In genomic region chr9:5838884-5839571, GRCh38 we compare ENCODE assay signal across 9 cellular contexts. TPM values are rescaled to one million over a fixed set of nuclear protein-coding genes. Genes with fewer than 3 reads are reported as not detected.
DNase-seq lines count a peak whose midpoint lies in the region; ATAC-seq and TF ChIP-seq lines count a peak whose summit lies in the region.
"Had no signal": no experiment of that assay in that cellular context is flagged by ENCODE, and none has a peak within 500 bp of the region (broad histone marks: within the 10 kb centered on the region; RNA-seq: fewer than 3 reads in every experiment).

No MANE protein-coding gene starts in this region.

- no CpG with 5 or more reads among the region's 2 CpGs for WGBS in IMR-90 (ENCODE audit: extremely low coverage in 2 of 2, insufficient read length in 1 of 2), 2 experiments

- peaks cover 7% of the 10 kb centered on the region; the same call in 1 of the 2 replicates for H3K27me3 ChIP-seq in IMR-90 (ENCODE audit: control insufficient read depth, insufficient read depth, low read length)
- H3K27me3 ChIP-seq in kidney epithelial cell (ENCODE audit: control insufficient read depth, insufficient read depth, low read length): no peaks in the 10 kb centered on the region

- no peak overlapping the region for H3K14ac ChIP-seq in IMR-90 (replicated peaks; ENCODE audit: low read depth, low read length)

- H2BK5ac ChIP-seq in IMR-90 (ENCODE audit: low read depth, low read length, poor library complexity, severe bottlenecking): no peak overlapping the region

- H3K27ac ChIP-seq in C4-2B (peak overlapping the region; percentile 61), IMR-90 (ENCODE audit: insufficient read depth, low read length) (no peak overlapping the region)

- no peak overlapping the region for H3K4me2 ChIP-seq in IMR-90 (ENCODE audit: low read depth, low read length)

- no peak overlapping the region for H3K9ac ChIP-seq in IMR-90 (ENCODE audit: low read depth, low read length)

- no peak for TF ChIP-seq RAD21 in IMR-90 (IDR thresholded peaks at IDR 0.05; ENCODE audit: low read length)

- H2BK15ac ChIP-seq in IMR-90 (ENCODE audit: low read depth, low read length): peak overlapping the region; percentile 77; the same call in 1 of the 3 replicates

- H2BK120ac ChIP-seq in IMR-90 (ENCODE audit: low read depth, low read length): no peak overlapping the region

- H3K9me3 ChIP-seq in IMR-90 (ENCODE audit: control insufficient read depth, insufficient read depth, low read length): no peaks in the 10 kb centered on the region

- peak; percentile 42 for ATAC-seq in IMR-90 (ENCODE audit: low read depth)
- ATAC-seq in GM21526 (IDR thresholded peaks at IDR 0.05; ENCODE audit: low FRiP score, unreplicated experiment): no peak
- ATAC-seq in GM19351 (IDR thresholded peaks at IDR 0.05; ENCODE audit: unreplicated experiment): no peak
- no peak for ATAC-seq in natural killer cell treated with Interleukin-12 subunit alpha and Interleukin-12 subunit beta and Interleukin-15 and Interleukin-18, amount 100 ng/mL, for 72 hours
- ATAC-seq: activated naive CD4-positive, alpha-beta T cell treated with anti-CD3 and anti-CD28 coated beads, Interleukin-2, amount 50 U/mL, for 72 hours had no signal

- no peak overlapping the region for H2AK9ac ChIP-seq in IMR-90 (replicated peaks; ENCODE audit: low read depth, low read length, poor library complexity)

- no peak overlapping the region for H3K56ac ChIP-seq in IMR-90 (ENCODE audit: extremely low read depth, insufficient read depth, low read length)

- H2AFZ ChIP-seq in IMR-90 (replicated peaks; ENCODE audit: low read length, poor library complexity): no peak overlapping the region

- CTCF ChIA-PET in IMR-90 (lab: Yijun Ruan, JAX): no interaction called here

- peak overlapping the region; percentile 48; the same call in 1 of the 2 replicates for H3K18ac ChIP-seq in IMR-90 (ENCODE audit: low read depth, low read length)

- POLR2A ChIA-PET in IMR-90 (lab: Charles Lee; ENCODE audit: unreplicated experiment): no interaction called here

- H3K27ac Mint-ChIP-seq in natural killer cell treated with Interleukin-12 subunit alpha and Interleukin-12 subunit beta and Interleukin-15 and Interleukin-18, amount 100 ng/mL, for 72 hours: no peak overlapping the region
- H3K27ac Mint-ChIP-seq: activated naive CD4-positive, alpha-beta T cell treated with anti-CD3 and anti-CD28 coated beads, Interleukin-2, amount 50 U/mL, for 72 hours had no signal

- peak overlapping the region; percentile 76; the same call in 1 of the 2 replicates for H2AK5ac ChIP-seq in IMR-90 (ENCODE audit: low read depth, low read length)

- dilution Hi-C loops in IMR-90 (cut with HindIII; ENCODE audit: low sequenced_read_pairs, unreplicated experiment): no loop called here

- H3K27me3 Mint-ChIP-seq in natural killer cell treated with Interleukin-12 subunit alpha and Interleukin-12 subunit beta and Interleukin-15 and Interleukin-18, amount 100 ng/mL, for 72 hours: no peaks in the 10 kb centered on the region

- no peak overlapping the region for H3K23ac ChIP-seq in IMR-90 (ENCODE audit: low read depth, low read length)

- TF ChIP-seq CTCF in C4-2B (conservative IDR thresholded peaks at IDR 0.05): no peak
- TF ChIP-seq CTCF in IMR-90 (conservative IDR thresholded peaks at IDR 0.05; ENCODE audit: low read depth, low read length): no peak
- TF ChIP-seq CTCF in kidney epithelial cell (IDR thresholded peaks at IDR 0.05; ENCODE audit: insufficient read depth, low read length, poor library complexity, severe bottlenecking): no peak

- peaks cover 3% of the 10 kb centered on the region for H3K9me3 Mint-ChIP-seq in natural killer cell treated with Interleukin-12 subunit alpha and Interleukin-12 subunit beta and Interleukin-15 and Interleukin-18, amount 100 ng/mL, for 72 hours

- H3K36me3 Mint-ChIP-seq in natural killer cell treated with Interleukin-12 subunit alpha and Interleukin-12 subunit beta and Interleukin-15 and Interleukin-18, amount 100 ng/mL, for 72 hours: peaks cover 5% of the 10 kb centered on the region

- H3K4me1 ChIP-seq in IMR-90 (ENCODE audit: control insufficient read depth, insufficient read depth, low read length): peaks cover 13% of the 10 kb centered on the region

- H3K4me3 ChIP-seq in IMR-90 (ENCODE audit: insufficient read depth, low read depth, low read length) (no peak overlapping the region), kidney epithelial cell (ENCODE audit: low read depth, low read length) (no peak overlapping the region)

- peak overlapping the region; percentile 57; the same call in 1 of the 2 replicates for H2BK20ac ChIP-seq in IMR-90 (ENCODE audit: low read depth, low read length)

- intact Hi-C loops in IMR-90 (cut with micrococcal nuclease): no loop called here

- no peak overlapping the region for H4K5ac ChIP-seq in IMR-90 (ENCODE audit: low read depth, low read length)

- H3K4me3 Mint-ChIP-seq in natural killer cell treated with Interleukin-12 subunit alpha and Interleukin-12 subunit beta and Interleukin-15 and Interleukin-18, amount 100 ng/mL, for 72 hours: no peak overlapping the region

- no peak for TF ChIP-seq POLR2A in IMR-90 (IDR thresholded peaks at IDR 0.05; ENCODE audit: low read depth, low read length)

- 0 out of 2 replicates have a peak, but pooled peaks cover under 1% of the 10 kb centered on the region for H4K20me1 ChIP-seq in IMR-90 (ENCODE audit: insufficient read depth, low read length)

- no peak overlapping the region for H3K4ac ChIP-seq in IMR-90 (ENCODE audit: low read depth, low read length)

- peak overlapping the region; percentile 70; the same call in 1 of the 2 replicates for H4K91ac ChIP-seq in IMR-90 (ENCODE audit: insufficient read depth, low read depth, low read length)

- BruUV-seq in IMR-90 (replicated peaks; lab: Mats Ljungman, UMichigan): no TSS peak

- H3K36me3 ChIP-seq in IMR-90 (ENCODE audit: control insufficient read depth, insufficient read depth, low read length) (no peaks in the 10 kb centered on the region), kidney epithelial cell (ENCODE audit: control insufficient read depth, insufficient read depth, low read length) (no peaks in the 10 kb centered on the region)

- 0 out of 2 replicates have a peak, but pooled peaks cover 4% of the 10 kb centered on the region for H3K9me1 ChIP-seq in IMR-90 (ENCODE audit: insufficient read depth, low read length)

- peaks cover 44 to 46% of the 10 kb centered on the region in 2 donors for H3K4me1 Mint-ChIP-seq in natural killer cell treated with Interleukin-12 subunit alpha and Interleukin-12 subunit beta and Interleukin-15 and Interleukin-18, amount 100 ng/mL, for 72 hours (ENCODE audit: low read depth in 2 of 2)

- DNase-seq in IMR-90 (peak; percentile 64), amniotic epithelial cell (ENCODE audit: low read depth) (peak; percentile 62), kidney epithelial cell (ENCODE audit: low read depth) (peak; percentile 64), NCI-H187 treated with DMSO at 0.1 percent for 48 hours (lab: John Stamatoyannopoulos, UW) (no peak)
- no peak for DNase-seq in natural killer cell treated with Interleukin-12 subunit alpha and Interleukin-12 subunit beta and Interleukin-15 and Interleukin-18, amount 100 ng/mL, for 72 hours (ENCODE audit: low spot score)

- in situ Hi-C loops in IMR-90 (cut with MboI; ENCODE audit: low sequenced_read_pairs): no loop called here

- H4K8ac ChIP-seq in IMR-90 (ENCODE audit: low read depth in 2 of 2, low read length in 2 of 2): no peak overlapping the region

- no peaks in the 10 kb centered on the region for H3K79me1 ChIP-seq in IMR-90 (ENCODE audit: low read depth in 1 of 2, low read length in 2 of 2)

TF ChIP-seq in IMR-90, 13 proteins besides CTCF, POLR2A, EP300 and RAD21 (continues in another document):
- peak; percentile 97 for TF ChIP-seq NFE2L2 (IDR thresholded peaks at IDR 0.05; ENCODE audit: low read depth, low read length)
- TF ChIP-seq MXI1 (IDR thresholded peaks at IDR 0.05; ENCODE audit: borderline replicate concordance, low read depth, low read length): no peak
- TF ChIP-seq RCOR1 (IDR thresholded peaks at IDR 0.05; ENCODE audit: insufficient replicate concordance, low read length): no peak
- TF ChIP-seq CHD1 (IDR thresholded peaks at IDR 0.05; ENCODE audit: low read depth, low read length): no peak
- TF ChIP-seq MAZ (IDR thresholded peaks at IDR 0.05; ENCODE audit: borderline replicate concordance, low read depth, low read length): no peak
- TF ChIP-seq SMC3 (IDR thresholded peaks at IDR 0.05; ENCODE audit: low read depth, low read length): no peak
- peak; percentile 83 for TF ChIP-seq MAFK (IDR thresholded peaks at IDR 0.05; ENCODE audit: low read depth, low read length)
- peak; percentile 51; the same call in 1 of the 2 replicates for TF ChIP-seq FOS (IDR thresholded peaks at IDR 0.05; ENCODE audit: low read depth, low read length)
- no peak for TF ChIP-seq RFX5 (IDR thresholded peaks at IDR 0.05; ENCODE audit: low read depth, low read length)
- no peak for TF ChIP-seq ELK1 (IDR thresholded peaks at IDR 0.05; ENCODE audit: borderline replicate concordance, low read depth, low read length)
- TF ChIP-seq CEBPB (IDR thresholded peaks at IDR 0.05; ENCODE audit: low read depth, low read length): peak; percentile 19; the same call in 1 of the 2 replicates
- TF ChIP-seq BHLHE40 (IDR thresholded peaks at IDR 0.05; ENCODE audit: low read depth, low read length): no peak

RNA-seq across cellular contexts. Expression of gene ERMP1, which starts 6.1 kb away (rescaled TPM):
- total RNA-seq in IMR-90 (2012; rRNA removed) (4.7 and 5.0 TPM in 2 replicates), kidney epithelial cell (9.4 and 10.2 TPM in 2 replicates)
- polyA plus RNA-seq in IMR-90 (2012; rRNA removed): 1.6 and 2.2 TPM in 2 replicates
- polyA plus RNA-seq in IMR-90 (2012; cell fraction: cytosol; rRNA removed): 1.3 TPM in 2 replicates
- 0.72 and 2.1 TPM in 2 replicates for polyA plus RNA-seq in IMR-90 (2012; cell fraction: nucleus; rRNA removed; ENCODE audit: low replicate concordance)
- total RNA-seq in natural killer cell treated with Interleukin-12 subunit alpha and Interleukin-12 subunit beta and Interleukin-15 and Interleukin-18, amount 100 ng/mL, for 72 hours: 10 to 100 TPM; 17.7 to 28.0 TPM

RNA-seq across cellular contexts. Expression of gene MLANA, which starts 51.7 kb away (rescaled TPM):
- total RNA-seq in IMR-90 (2012; rRNA removed): not detected in 2 replicates
- polyA plus RNA-seq in IMR-90 (2012; rRNA removed): not detected in 2 replicates
- not detected in 2 replicates for polyA plus RNA-seq in IMR-90 (2012; cell fraction: cytosol; rRNA removed)
- not detected in 2 replicates for polyA plus RNA-seq in IMR-90 (2012; cell fraction: nucleus; rRNA removed; ENCODE audit: low replicate concordance)
- total RNA-seq in kidney epithelial cell: not detected in 2 replicates
- total RNA-seq in natural killer cell treated with Interleukin-12 subunit alpha and Interleukin-12 subunit beta and Interleukin-15 and Interleukin-18, amount 100 ng/mL, for 72 hours: not detected
- total RNA-seq: activated naive CD4-positive, alpha-beta T cell treated with anti-CD3 and anti-CD28 coated beads, Interleukin-2, amount 50 U/mL, for 72 hours had no signal

Comparison
In these comparisons a context has a peak if more than half of its experiments do, and no peak if none do; other contexts are left out.
1. DNase-seq: peak in IMR-90 (single experiment), amniotic epithelial cell (single experiment) and kidney epithelial cell (single experiment); none in NCI-H187 treated with DMSO at 0.1 percent for 48 hours (single experiment) and natural killer cell treated with Interleukin-12 subunit alpha and Interleukin-12 subunit beta and Interleukin-15 and Interleukin-18, amount 100 ng/mL, for 72 hours (single experiment).